8 cellular contexts compared by ENCODE assay signal in the genomic region with DNA sequence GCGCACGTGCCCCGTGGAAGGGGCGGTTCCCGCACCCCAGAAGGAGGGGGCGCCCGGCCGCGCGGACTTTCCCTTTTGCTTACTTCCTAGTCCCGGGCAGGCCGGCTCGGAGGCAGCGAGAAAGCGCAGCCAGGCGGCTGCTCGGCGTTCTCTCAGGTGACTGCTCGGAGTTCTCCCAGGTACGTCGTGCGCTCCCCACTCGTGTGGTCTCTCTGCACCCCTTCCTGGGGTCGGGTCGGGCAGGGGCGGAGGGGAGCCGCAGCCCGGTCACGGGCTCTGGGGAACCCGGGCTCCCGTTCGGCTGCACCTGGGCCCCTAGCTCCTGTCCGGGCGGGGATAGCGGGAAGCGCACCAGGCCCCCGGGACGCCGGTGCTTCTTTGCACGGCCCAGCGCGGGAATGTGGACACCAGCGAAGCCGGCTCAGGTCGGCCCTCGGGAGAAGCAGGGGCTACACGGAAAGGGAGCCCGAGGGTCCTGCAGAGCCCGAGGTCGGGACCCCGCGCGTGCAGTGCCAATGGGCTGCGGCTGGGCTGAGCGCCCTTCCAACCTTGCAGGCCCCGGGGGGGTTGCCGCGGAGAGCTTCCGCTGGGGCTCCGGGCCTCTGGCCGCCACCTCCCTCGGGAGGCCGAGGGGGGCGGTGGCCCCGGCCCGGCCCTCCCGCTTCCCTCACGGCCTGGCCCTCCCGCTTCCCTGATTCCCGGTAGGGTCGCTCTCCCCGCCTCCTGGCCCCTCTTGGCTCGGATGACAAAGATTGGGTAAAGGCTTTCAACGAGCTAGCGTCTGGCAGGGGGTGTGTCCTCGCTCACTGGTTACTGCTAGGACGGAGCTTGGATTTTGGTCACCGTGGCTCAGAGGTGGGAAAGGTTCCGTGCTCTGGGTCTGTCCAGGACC. TPM values are rescaled to one million over a fixed set of nuclear protein-coding genes. Genes with fewer than 3 reads are reported as not detected.
DNase-seq lines count a peak whose midpoint lies in the region; ATAC-seq, FAIRE-seq and TF ChIP-seq lines count a peak whose summit lies in the region.

A gene with protein sequence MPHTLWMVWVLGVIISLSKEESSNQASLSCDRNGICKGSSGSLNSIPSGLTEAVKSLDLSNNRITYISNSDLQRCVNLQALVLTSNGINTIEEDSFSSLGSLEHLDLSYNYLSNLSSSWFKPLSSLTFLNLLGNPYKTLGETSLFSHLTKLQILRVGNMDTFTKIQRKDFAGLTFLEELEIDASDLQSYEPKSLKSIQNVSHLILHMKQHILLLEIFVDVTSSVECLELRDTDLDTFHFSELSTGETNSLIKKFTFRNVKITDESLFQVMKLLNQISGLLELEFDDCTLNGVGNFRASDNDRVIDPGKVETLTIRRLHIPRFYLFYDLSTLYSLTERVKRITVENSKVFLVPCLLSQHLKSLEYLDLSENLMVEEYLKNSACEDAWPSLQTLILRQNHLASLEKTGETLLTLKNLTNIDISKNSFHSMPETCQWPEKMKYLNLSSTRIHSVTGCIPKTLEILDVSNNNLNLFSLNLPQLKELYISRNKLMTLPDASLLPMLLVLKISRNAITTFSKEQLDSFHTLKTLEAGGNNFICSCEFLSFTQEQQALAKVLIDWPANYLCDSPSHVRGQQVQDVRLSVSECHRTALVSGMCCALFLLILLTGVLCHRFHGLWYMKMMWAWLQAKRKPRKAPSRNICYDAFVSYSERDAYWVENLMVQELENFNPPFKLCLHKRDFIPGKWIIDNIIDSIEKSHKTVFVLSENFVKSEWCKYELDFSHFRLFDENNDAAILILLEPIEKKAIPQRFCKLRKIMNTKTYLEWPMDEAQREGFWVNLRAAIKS (plus strand): TSS at position 99 of the 892 bp plus-strand sequence. CDS start 18,628 bp downstream, outside the sequence.

- H3K27me3 ChIP-seq in NT2/D1 (ENCODE audit: insufficient read depth, insufficient read length) (peaks cover 47% of the 10 kb centered on the region), pancreas (no peaks in the 10 kb centered on the region), thyroid gland (no peaks in the 10 kb centered on the region)

- H3K9me3 ChIP-seq in NT2/D1 (ENCODE audit: insufficient read depth, low read length), result peaks cover 26% of the 10 kb centered on the region
- H3K9me3 ChIP-seq in pancreas, result no peaks in the 10 kb centered on the region
- H3K9me3 ChIP-seq in thyroid gland, result no peaks in the 10 kb centered on the region

- peak within 1 kb of the TSS; percentile 67 for H3K9ac ChIP-seq in NT2/D1 (ENCODE audit: insufficient read length, low read depth)

- DNase-seq in NT2/D1 (ENCODE audit: low read depth, low spot score), result no peak
- peak; percentile 48 for DNase-seq in activated effector memory CD4-positive, alpha-beta T cell treated with Interleukin-2 at 50 U/mL for 16 hours
- peak; percentile 24 for DNase-seq in glomerular visceral epithelial cell (ENCODE audit: extremely low spot score)
- DNase-seq in pancreas, result peak; percentile 63 to 91 (median 76)
- DNase-seq in thyroid gland, result peak; percentile 68 to 75
- no peak for DNase-seq in superior temporal gyrus (ENCODE audit: extremely low spot score)

- no peak for FAIRE-seq in pancreas (lab: Jason Lieb, UNC)

- WGBS in pancreas, 2 donors, result 0 to 1% methylated on average over 60 to 79 of the region's 79 CpGs
- WGBS in thyroid gland, 2 donors, result 2 to 4% methylated on average over 19 to 29 of the region's 79 CpGs

- H3K4me1 ChIP-seq in NT2/D1 (ENCODE audit: insufficient read depth, insufficient read length) (no peaks in the 10 kb centered on the region), pancreas (peaks cover 0 to 6% (median 0%) of the 10 kb centered on the region in 3 donors), thyroid gland (no peaks in the 10 kb centered on the region)

- intact Hi-C loops in pancreas (cut with DNase I) (no loop called here), thyroid gland (cut with DNase I) (no loop called here)

- H3K36me3 ChIP-seq in NT2/D1 (ENCODE audit: insufficient read depth, insufficient read length, low read length) (no peaks in the 10 kb centered on the region), pancreas (peaks cover 0 to 8% (median 0%) of the 10 kb centered on the region in 3 donors), thyroid gland (no peaks in the 10 kb centered on the region)

- no peak for TF ChIP-seq POLR2A in thyroid gland (IDR thresholded peaks at IDR 0.05)

- TF ChIP-seq CTCF in pancreas (IDR thresholded peaks at IDR 0.05) (no peak), thyroid gland (IDR thresholded peaks at IDR 0.05) (no peak)

- ATAC-seq in GM18511 (IDR thresholded peaks at IDR 0.05; ENCODE audit: unreplicated experiment) (peak; percentile 93), HG02759 (IDR thresholded peaks at IDR 0.05; ENCODE audit: unreplicated experiment) (peak; percentile 94), pancreas (peak; percentile 91 to 95 (median 93))

- H3K27ac ChIP-seq in pancreas (peak within 1 kb of the TSS in 2 of 4 donors; percentile 55 to 63), thyroid gland (peak within 1 kb of the TSS in 2 of 3 donors; percentile 21 to 50)

- H3K4me3 ChIP-seq in NT2/D1 (ENCODE audit: insufficient read length, low read depth), result peak within 1 kb of the TSS; percentile 46
- peak within 1 kb of the TSS; percentile 53 to 77 (median 60) for H3K4me3 ChIP-seq in pancreas
- peak within 1 kb of the TSS; percentile 28 to 70 (median 44) for H3K4me3 ChIP-seq in thyroid gland (replicated peaks in 1 of 3)

RNA-seq across cellular contexts. Expression of the gene that starts here (rescaled TPM):
- total RNA-seq in pancreas (10 to 100 TPM in 2 of 6 donors, 1 to 10 TPM in 4; 2.3 to 23.9 (median 5.4) TPM), thyroid gland (1 to 10 TPM; 5.5 to 9.9 (median 7.7) TPM)
- 1 to 10 TPM; 2.9 to 3.2 TPM for polyA plus RNA-seq in pancreas

Comparison
In these comparisons a context has a peak if more than half of its experiments do, and no peak if none do; other contexts are left out.
1. DNase-seq: peak in activated effector memory CD4-positive, alpha-beta T cell treated with Interleukin-2 at 50 U/mL for 16 hours (single experiment), glomerular visceral epithelial cell (single experiment), pancreas (6 of 6) and thyroid gland (2 of 2); none in NT2/D1 (single experiment) and superior temporal gyrus (single experiment).
2. Peak in every context shown above with its lines, with median percentiles within 50 percentile points of each other: ATAC-seq and H3K4me3 ChIP-seq.